Comparison of ENCODE assay signal across 17 cellular contexts in the genomic region with DNA sequence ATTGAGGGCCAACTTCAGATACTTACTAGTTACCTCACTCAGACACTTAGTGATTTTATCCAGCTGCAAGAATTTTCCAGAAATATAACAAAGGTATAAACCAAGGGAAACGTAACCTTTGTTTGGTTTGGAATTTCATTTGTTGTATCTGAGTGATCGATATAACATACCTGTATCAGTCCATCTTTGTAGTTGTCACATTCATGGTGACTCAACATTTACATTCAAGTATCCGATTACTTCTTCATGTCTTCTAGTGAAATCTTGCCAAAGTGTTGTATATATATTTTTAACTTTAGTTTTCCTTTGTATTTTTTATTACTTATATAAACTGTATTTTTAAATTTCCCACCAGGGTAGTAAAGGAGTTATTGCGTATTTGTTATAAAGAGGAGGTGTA. TPM values are rescaled to one million over a fixed set of nuclear protein-coding genes. Genes with fewer than 3 reads are reported as not detected.
DNase-seq lines count a peak whose midpoint lies in the region; ATAC-seq, FAIRE-seq and TF ChIP-seq lines count a peak whose summit lies in the region.
"Had no signal": no experiment of that assay in that cellular context is flagged by ENCODE, and none has a peak within 500 bp of the region (broad histone marks: within the 10 kb centered on the region; RNA-seq: fewer than 3 reads in every experiment).

No MANE protein-coding gene starts in this region.

- CTCF ChIA-PET in PC-3 (lab: Charles Lee): no interaction called here

- 85 to 93% (median 88%) methylated on average over 4 of the region's 4 CpGs for WGBS in small intestine, 3 donors

- peaks cover 13% of the 10 kb centered on the region for H3K4me1 ChIP-seq in PC-3 (ENCODE audit: insufficient read depth, low read length)
- no peaks in the 10 kb centered on the region for H3K4me1 ChIP-seq in small intestine (ENCODE audit: control insufficient read depth in 2 of 2, insufficient read depth in 1 of 2, low read depth in 1 of 2, low read length in 1 of 2)
- no peaks in the 10 kb centered on the region for H3K4me1 ChIP-seq in mucosa of descending colon (ENCODE audit: low read depth)

- no peak overlapping the region for H3K9ac ChIP-seq in PC-3 (ENCODE audit: low read length)
- H3K9ac ChIP-seq: BLaER1 treated with 17β-estradiol and CSF1 and Interleukin-3, amounts not matched to agents 10 nM and 100 nM had no signal

- peak overlapping the region; percentile 55 for H3K4me2 ChIP-seq in PC-3 (ENCODE audit: low read length)
- H3K4me2 ChIP-seq: BLaER1 treated with 17β-estradiol and CSF1 and Interleukin-3, amounts not matched to agents 10 nM and 100 nM; GM23338 had no signal

- peaks cover 4% of the 10 kb centered on the region for H3K9me3 Mint-ChIP-seq in stimulated activated naive CD8-positive, alpha-beta T cell treated with anti-CD3 and anti-CD28 coated beads, Interleukin-15, Interleukin-2, amounts not matched to agents 100 ng/mL and 50 ng/mL, for 24 hours
- H3K9me3 Mint-ChIP-seq in stimulated activated naive CD8-positive, alpha-beta T cell treated with anti-CD3 and anti-CD28 coated beads, Interleukin-15, amount 100 ng/mL, for 72 hours: peaks cover 0 to 10% of the 10 kb centered on the region in 2 donors
- H3K9me3 Mint-ChIP-seq: CD8-positive, alpha-beta T cell; GM23338 had no signal

- H3K27me3 ChIP-seq in PC-3 (ENCODE audit: low read length) (no peaks in the 10 kb centered on the region), small intestine (ENCODE audit: control insufficient read depth in 2 of 2, insufficient read depth in 2 of 2, low read length in 2 of 2) (no peaks in the 10 kb centered on the region)
- H3K27me3 ChIP-seq: BLaER1 treated with 17β-estradiol and CSF1 and Interleukin-3, amounts not matched to agents 10 nM and 100 nM had no signal

- H3K9me2 ChIP-seq in PC-3 (replicated peaks; ENCODE audit: low read length): no peaks in the 10 kb centered on the region

- no peak overlapping the region for H3K4me3 Mint-ChIP-seq in stimulated activated naive CD8-positive, alpha-beta T cell treated with anti-CD3 and anti-CD28 coated beads, Interleukin-15, Interleukin-2, amounts not matched to agents 100 ng/mL and 50 ng/mL, for 24 hours
- no peak overlapping the region for H3K4me3 Mint-ChIP-seq in stimulated activated naive CD8-positive, alpha-beta T cell treated with anti-CD3 and anti-CD28 coated beads, Interleukin-15, amount 100 ng/mL, for 72 hours
- H3K4me3 Mint-ChIP-seq: B cell; CD8-positive, alpha-beta T cell; GM23338 had no signal

- no peak for DNase-seq in stimulated activated naive CD8-positive, alpha-beta T cell treated with anti-CD3 and anti-CD28 coated beads, Interleukin-15, amount 100 ng/mL, for 72 hours
- DNase-seq in PC-3 (peak; percentile 54), small intestine (no peak), mucosa of descending colon (no peak)
- DNase-seq in activated T-cell treated with anti-CD3 and anti-CD28 coated beads, Interleukin-2, amount 50 U/mL, for 1 hour: no peak
- DNase-seq: Calu3; CD8-positive, alpha-beta T cell; HCEC 1CT; IMR-90 had no signal

- BruUV-seq in PC-3 (replicated peaks; lab: Mats Ljungman, UMichigan): no TSS peak

- no peaks in the 10 kb centered on the region for H4K20me1 ChIP-seq in PC-3 (ENCODE audit: low read length)
- H4K20me1 ChIP-seq: BLaER1 treated with 17β-estradiol and CSF1 and Interleukin-3, amounts not matched to agents 10 nM and 100 nM had no signal

- POLR2A ChIA-PET in PC-3 (lab: Charles Lee; ENCODE audit: unreplicated experiment): no interaction called here

- H3K27ac ChIP-seq in PC-3 (ENCODE audit: low read length) (no peak overlapping the region), small intestine (ENCODE audit: low read depth in 1 of 2, low read length in 1 of 2) (no peak overlapping the region)
- H3K27ac ChIP-seq: BLaER1 treated with 17β-estradiol and CSF1 and Interleukin-3, amounts not matched to agents 10 nM and 100 nM had no signal

- H3K27me3 Mint-ChIP-seq in stimulated activated naive CD8-positive, alpha-beta T cell treated with anti-CD3 and anti-CD28 coated beads, Interleukin-15, Interleukin-2, amounts not matched to agents 100 ng/mL and 50 ng/mL, for 24 hours: peaks cover 4% of the 10 kb centered on the region
- no peaks in the 10 kb centered on the region for H3K27me3 Mint-ChIP-seq in stimulated activated naive CD8-positive, alpha-beta T cell treated with anti-CD3 and anti-CD28 coated beads, Interleukin-15, amount 100 ng/mL, for 72 hours
- H3K27me3 Mint-ChIP-seq: B cell had no signal

- no peak overlapping the region for H3K4me3 ChIP-seq in PC-3 (ENCODE audit: low read length)
- H3K4me3 ChIP-seq in small intestine (ENCODE audit: low read depth in 1 of 2, low read length in 2 of 2): no peak overlapping the region
- H3K4me3 ChIP-seq in mucosa of descending colon: no peak overlapping the region
- H3K4me3 ChIP-seq: BLaER1 treated with 17β-estradiol and CSF1 and Interleukin-3, amounts not matched to agents 10 nM and 100 nM; GM23338 had no signal

- TF ChIP-seq CTCF in PC-3 (conservative IDR thresholded peaks at IDR 0.05; ENCODE audit: low read depth, low read length) (no peak), mucosa of descending colon (IDR thresholded peaks at IDR 0.05) (no peak)

- peak overlapping the region; percentile 34 for H3K27ac Mint-ChIP-seq in stimulated activated naive CD8-positive, alpha-beta T cell treated with anti-CD3 and anti-CD28 coated beads, Interleukin-15, Interleukin-2, amounts not matched to agents 100 ng/mL and 50 ng/mL, for 24 hours
- no peak overlapping the region for H3K27ac Mint-ChIP-seq in stimulated activated naive CD8-positive, alpha-beta T cell treated with anti-CD3 and anti-CD28 coated beads, Interleukin-15, amount 100 ng/mL, for 72 hours
- H3K27ac Mint-ChIP-seq: CD8-positive, alpha-beta T cell; GM23338 had no signal

- H3K36me3 Mint-ChIP-seq in stimulated activated naive CD8-positive, alpha-beta T cell treated with anti-CD3 and anti-CD28 coated beads, Interleukin-15, Interleukin-2, amounts not matched to agents 100 ng/mL and 50 ng/mL, for 24 hours (ENCODE audit: low read depth): no peaks in the 10 kb centered on the region
- H3K36me3 Mint-ChIP-seq: CD8-positive, alpha-beta T cell had no signal

- peak; percentile 47 for FAIRE-seq in small intestine (lab: Jason Lieb, UNC)
- FAIRE-seq: GM12891, H54, HTR-8/SVneo had no signal

- H3K9me3 ChIP-seq in PC-3 (ENCODE audit: low read length): no peaks in the 10 kb centered on the region
- no peaks in the 10 kb centered on the region for H3K9me3 ChIP-seq in small intestine (ENCODE audit: control insufficient read depth, low read depth)
- no peaks in the 10 kb centered on the region for H3K9me3 ChIP-seq in mucosa of descending colon

- ATAC-seq in stimulated activated naive CD8-positive, alpha-beta T cell treated with anti-CD3 and anti-CD28 coated beads, Interleukin-15, amount 100 ng/mL, for 72 hours: no peak
- ATAC-seq in PC-3: peak; percentile 82
- no peak for ATAC-seq in HG03196 (IDR thresholded peaks at IDR 0.05; ENCODE audit: unreplicated experiment)
- ATAC-seq in mucosa of descending colon: no peak
- ATAC-seq: CD8-positive, alpha-beta T cell; GM23338 had no signal

- intact Hi-C loops in PC-3 (cut with micrococcal nuclease): loop anchor here (1.0 kb wide), 1 partner anchor 134 kb away; no protein-coding TSS in a partner anchor
- intact Hi-C loops in mucosa of descending colon (cut with DNase I, micrococcal nuclease): no loop called here

- peaks cover 50% of the 10 kb centered on the region for H3K4me1 Mint-ChIP-seq in stimulated activated naive CD8-positive, alpha-beta T cell treated with anti-CD3 and anti-CD28 coated beads, Interleukin-15, Interleukin-2, amounts not matched to agents 100 ng/mL and 50 ng/mL, for 24 hours (ENCODE audit: low read depth)
- peaks cover 55% of the 10 kb centered on the region for H3K4me1 Mint-ChIP-seq in stimulated activated naive CD8-positive, alpha-beta T cell treated with anti-CD3 and anti-CD28 coated beads, Interleukin-15, amount 100 ng/mL, for 72 hours
- H3K4me1 Mint-ChIP-seq: GM23338 had no signal

- no peaks in the 10 kb centered on the region for H3K36me3 ChIP-seq in PC-3 (ENCODE audit: low read depth, low read length)
- H3K36me3 ChIP-seq in small intestine (ENCODE audit: control insufficient read depth in 2 of 2, insufficient read depth in 2 of 2, low read length in 2 of 2): no peaks in the 10 kb centered on the region
- H3K36me3 ChIP-seq in mucosa of descending colon (ENCODE audit: low read depth): no peaks in the 10 kb centered on the region
- H3K36me3 ChIP-seq: BLaER1 treated with 17β-estradiol and CSF1 and Interleukin-3, amounts not matched to agents 10 nM and 100 nM had no signal

- H2AFZ ChIP-seq in PC-3 (ENCODE audit: low read length): no peak overlapping the region

- no peaks in the 10 kb centered on the region for H3F3A ChIP-seq in PC-3 (ENCODE audit: low read length, unreplicated experiment)

- H3K79me2 ChIP-seq in PC-3 (ENCODE audit: low read length): no peaks in the 10 kb centered on the region

RNA-seq across cellular contexts. Expression of a gene that starts 16.9 kb away (rescaled TPM):
- total RNA-seq in PC-3 (2014; rRNA removed) (53.3 and 85.2 TPM in 2 replicates), mucosa of descending colon (10 to 100 TPM; 27.6 to 81.5 (median 46.1) TPM)
- polyA plus RNA-seq in small intestine: 10 to 100 TPM; 11.2 to 24.6 (median 22.4) TPM
